ENCODE assay signal across 17 cellular contexts in genomic region chr17:82316651-82317393, GRCh38. TPM values are rescaled to one million over a fixed set of nuclear protein-coding genes. Genes with fewer than 3 reads are reported as not detected.
DNase-seq lines count a peak whose midpoint lies in the region; ATAC-seq, FAIRE-seq and TF ChIP-seq lines count a peak whose summit lies in the region.
"Had no signal": no experiment of that assay in that cellular context is flagged by ENCODE, and none has a peak within 500 bp of the region (broad histone marks: within the 10 kb centered on the region; RNA-seq: fewer than 3 reads in every experiment).

No MANE protein-coding gene starts in this region.

- POLR2A ChIA-PET in activated CD4-positive, alpha-beta T cell treated with anti-CD3 and anti-CD28 coated beads for 36 hours (lab: Charles Lee) = interaction anchor here (1.2 to 2.7 kb wide), 5 partner anchors 8 to 34 kb away, joined by 4 to 94 read pairs (median 10); no protein-coding TSS in a partner anchor
- POLR2A ChIA-PET in K562 (lab: Yijun Ruan, JAX) = interaction anchor here (0.9 to 1.0 kb wide), 2 partner anchors 21 to 24 kb away, joined by 3 to 5 read pairs; no protein-coding TSS in a partner anchor

- H4K20me1 ChIP-seq in K562 (replicated peaks; ENCODE audit: control insufficient read depth, insufficient read depth, low read length) = no peaks in the 10 kb centered on the region

- peaks cover 41% of the 10 kb centered on the region for H3K36me3 Mint-ChIP-seq in activated CD4-positive, alpha-beta T cell treated with anti-CD3 and anti-CD28 coated beads for 36 hours (ENCODE audit: low read depth)
- peaks cover 34% of the 10 kb centered on the region for H3K36me3 Mint-ChIP-seq in activated CD4-positive, alpha-beta T cell treated with anti-CD3 and anti-CD28 coated beads, Interleukin-2, amount 10 ng/mL, durations not matched to agents 24 days and 14 days (ENCODE audit: low read depth)

- H3K27ac Mint-ChIP-seq in activated CD4-positive, alpha-beta T cell treated with anti-CD3 and anti-CD28 coated beads for 36 hours = peak overlapping the region; percentile 98
- H3K27ac Mint-ChIP-seq in activated CD4-positive, alpha-beta T cell treated with anti-CD3 and anti-CD28 coated beads, Interleukin-2, amount 10 ng/mL, durations not matched to agents 24 days and 14 days = no peak overlapping the region

- peak; percentile 60 for DNase-seq in activated CD4-positive, alpha-beta T cell treated with anti-CD3 and anti-CD28 coated beads for 36 hours
- DNase-seq in activated CD4-positive, alpha-beta T cell treated with anti-CD3 and anti-CD28 coated beads, Interleukin-2, amount 10 ng/mL, durations not matched to agents 24 days and 14 days = no peak
- DNase-seq in Peyer's patch (no peak), K562 (ENCODE audit: extremely low read depth in 1 of 4, low spot score in 3 of 4) (no peak), small intestine (no peak), SK-N-DZ (ENCODE audit: low spot score) (no peak), amniotic stem cell (lab: John Stamatoyannopoulos, UW) (no peak)
- no peak for DNase-seq in stimulated activated CD4-positive, alpha-beta T cell treated with anti-CD3 and anti-CD28 coated beads, Interleukin-4, amount 100 ng/mL, for 24 hours
- DNase-seq: COR-L47, midbrain, NCI-H2107, psoas muscle, WERI-Rb-1 had no signal

- FAIRE-seq in K562 (lab: Jason Lieb, UNC) (no peak), small intestine (lab: Jason Lieb, UNC) (no peak)
- FAIRE-seq: bronchial epithelial cell, H54 had no signal

- H3K9me3 ChIP-seq in Peyer's patch = no peaks in the 10 kb centered on the region
- peaks cover 10% of the 10 kb centered on the region for H3K9me3 ChIP-seq in K562 (replicated peaks; ENCODE audit: control insufficient read depth, insufficient read depth, low read depth, low read length)
- H3K9me3 ChIP-seq in small intestine (ENCODE audit: control insufficient read depth, low read depth) = no peaks in the 10 kb centered on the region
- H3K9me3 ChIP-seq: psoas muscle had no signal

- no peak overlapping the region for H3K4me3 Mint-ChIP-seq in activated CD4-positive, alpha-beta T cell treated with anti-CD3 and anti-CD28 coated beads for 36 hours
- H3K4me3 Mint-ChIP-seq in activated CD4-positive, alpha-beta T cell treated with anti-CD3 and anti-CD28 coated beads, Interleukin-2, amount 10 ng/mL, durations not matched to agents 24 days and 14 days = no peak overlapping the region

- no peak for TF ChIP-seq RAD21 in K562 (CRISPR knock-in tag; conservative IDR thresholded peaks at IDR 0.05 in 1 of 2, IDR thresholded peaks at IDR 0.05 in 1 of 2)

- H3K9ac ChIP-seq in K562 (ENCODE audit: insufficient read depth in 1 of 2, low read depth in 2 of 2, low read length in 2 of 2) = peak overlapping the region in 1 of 2 experiments; percentile 71; a peak in 2 of 4 replicates

- H3K9me3 Mint-ChIP-seq in activated CD4-positive, alpha-beta T cell treated with anti-CD3 and anti-CD28 coated beads for 36 hours (ENCODE audit: low read depth) = no peaks in the 10 kb centered on the region
- no peaks in the 10 kb centered on the region for H3K9me3 Mint-ChIP-seq in activated CD4-positive, alpha-beta T cell treated with anti-CD3 and anti-CD28 coated beads, Interleukin-2, amount 10 ng/mL, durations not matched to agents 24 days and 14 days

- WGBS in K562 (ENCODE audit: insufficient coverage, low coverage, missing lambda C conversion rate) = 66% methylated on average over 23 of the region's 29 CpGs
- 59 to 70% (median 67%) methylated on average over 26 to 29 of the region's 29 CpGs for WGBS in small intestine, 3 donors

- intact Hi-C loops in activated CD4-positive, alpha-beta T cell treated with anti-CD3 and anti-CD28 coated beads for 36 hours (cut with DNase I, micrococcal nuclease) = loop anchor here in 1 of 2 experiments (2.0 kb wide), 1 partner anchor 78 kb away; no protein-coding TSS in a partner anchor
- intact Hi-C loops in activated CD4-positive, alpha-beta T cell treated with anti-CD3 and anti-CD28 coated beads, Interleukin-2, amount 10 ng/mL, durations not matched to agents 24 days and 14 days (cut with micrococcal nuclease) = loop anchor here (1.0 kb wide), 2 partner anchors 20 to 81 kb away; no protein-coding TSS in a partner anchor
- intact Hi-C loops in K562 (cut with micrococcal nuclease) = no loop called here

- peak; percentile 11 for ATAC-seq in activated CD4-positive, alpha-beta T cell treated with anti-CD3 and anti-CD28 coated beads for 36 hours
- ATAC-seq in K562 = no peak

- H3K36me3 ChIP-seq in Peyer's patch = no peaks in the 10 kb centered on the region
- no peaks in the 10 kb centered on the region for H3K36me3 ChIP-seq in K562 (ENCODE audit: control insufficient read depth, insufficient read depth, low read length)
- no peaks in the 10 kb centered on the region for H3K36me3 ChIP-seq in small intestine (ENCODE audit: control insufficient read depth in 2 of 2, insufficient read depth in 2 of 2, low read length in 2 of 2)
- H3K36me3 ChIP-seq: WERI-Rb-1 had no signal

- H3K4me1 Mint-ChIP-seq in activated CD4-positive, alpha-beta T cell treated with anti-CD3 and anti-CD28 coated beads for 36 hours = peaks cover 8% of the 10 kb centered on the region
- H3K4me1 Mint-ChIP-seq in activated CD4-positive, alpha-beta T cell treated with anti-CD3 and anti-CD28 coated beads, Interleukin-2, amount 10 ng/mL, durations not matched to agents 24 days and 14 days = peaks cover 21% of the 10 kb centered on the region

- TF ChIP-seq POLR2A in Peyer's patch (IDR thresholded peaks at IDR 0.05) = no peak
- no peak for TF ChIP-seq POLR2A in K562 (conservative IDR thresholded peaks at IDR 0.05)

- H3K4me1 ChIP-seq in Peyer's patch (peaks cover 0 to 30% (median 15%) of the 10 kb centered on the region in 4 donors), K562 (replicated peaks in 1 of 2; ENCODE audit: control insufficient read depth in 2 of 2, insufficient read depth in 2 of 2, low read length in 2 of 2) (peaks cover 13 to 84% of the 10 kb centered on the region in 2 experiments; a peak in 4 of 5 replicates), small intestine (ENCODE audit: control insufficient read depth in 2 of 2, insufficient read depth in 1 of 2, low read depth in 1 of 2, low read length in 1 of 2) (no peaks in the 10 kb centered on the region)

- no peak overlapping the region for H3K4me2 ChIP-seq in K562 (ENCODE audit: insufficient read depth, low read length)

- in situ Hi-C loops in K562 (cut with MboI) = no loop called here

- H3K27me3 ChIP-seq in Peyer's patch (no peaks in the 10 kb centered on the region), K562 (ENCODE audit: control insufficient read depth in 2 of 2, insufficient read depth in 2 of 2, low read length in 2 of 2) (no peaks in the 10 kb centered on the region), small intestine (ENCODE audit: control insufficient read depth in 2 of 2, insufficient read depth in 2 of 2, low read length in 2 of 2) (no peaks in the 10 kb centered on the region)

- no TSS peak for BruUV-seq in K562 (replicated peaks; lab: Mats Ljungman, UMichigan)

- no peak for TF ChIP-seq EP300 in K562 (IDR thresholded peaks at IDR 0.05; ENCODE audit: low read length)

- H2AFZ ChIP-seq in K562 (ENCODE audit: low read depth, low read length) = peak overlapping the region; percentile 44; the same call in 1 of the 2 replicates

- no peaks in the 10 kb centered on the region for H3K27me3 Mint-ChIP-seq in activated CD4-positive, alpha-beta T cell treated with anti-CD3 and anti-CD28 coated beads for 36 hours
- H3K27me3 Mint-ChIP-seq in activated CD4-positive, alpha-beta T cell treated with anti-CD3 and anti-CD28 coated beads, Interleukin-2, amount 10 ng/mL, durations not matched to agents 24 days and 14 days = no peaks in the 10 kb centered on the region

- no peaks in the 10 kb centered on the region for H3K9me1 ChIP-seq in K562 (ENCODE audit: control insufficient read depth, insufficient read depth, low read length)

- TF ChIP-seq CTCF in Peyer's patch (IDR thresholded peaks at IDR 0.05) = no peak
- no peak for TF ChIP-seq CTCF in K562 (IDR thresholded peaks at IDR 0.05 in 2 of 3, conservative IDR thresholded peaks at IDR 0.05 in 1 of 3; ENCODE audit: insufficient read depth in 2 of 3, low read depth in 1 of 3, low read length in 3 of 3)

- CTCF ChIA-PET in activated CD4-positive, alpha-beta T cell treated with anti-CD3 and anti-CD28 coated beads for 36 hours (lab: Charles Lee) = interaction anchor here (0.7 to 2.1 kb wide), 11 partner anchors 10 to 111 kb away, joined by 3 to 7 read pairs (median 3); no protein-coding TSS in a partner anchor
- CTCF ChIA-PET in K562 (lab: Yijun Ruan, JAX; ENCODE audit: low intra/inter-chr PET ratio) = no interaction called here

- peak overlapping the region; percentile 28 to 46 (median 35) for H3K4me3 ChIP-seq in Peyer's patch
- H3K4me3 ChIP-seq in K562 = no peak overlapping the region
- H3K4me3 ChIP-seq in small intestine (ENCODE audit: low read depth in 1 of 2, low read length in 2 of 2) = peak overlapping the region; percentile 27 to 51

- no peaks in the 10 kb centered on the region for H3K79me2 ChIP-seq in K562 (ENCODE audit: control insufficient read depth, insufficient read depth, low read length)

- H3K27ac ChIP-seq in Peyer's patch (peak overlapping the region; percentile 59 to 75 (median 72)), K562 (ENCODE audit: extremely low read depth, low read depth, low read length) (no peak overlapping the region), small intestine (ENCODE audit: low read depth in 1 of 2, low read length in 1 of 2) (peak overlapping the region; percentile 27 to 66)
- H3K27ac ChIP-seq: 22Rv1, psoas muscle, WERI-Rb-1 had no signal

RNA-seq across cellular contexts. Expression of gene CD7, which starts 0.6 kb away (rescaled TPM):
- total RNA-seq in activated CD4-positive, alpha-beta T cell treated with anti-CD3 and anti-CD28 coated beads for 36 hours = 100 to 1,000 TPM; 614 to 725 TPM
- 413 and 415 TPM in 2 replicates for total RNA-seq in activated CD4-positive, alpha-beta T cell treated with anti-CD3 and anti-CD28 coated beads, Interleukin-2, amount 10 ng/mL, durations not matched to agents 24 days and 14 days
- 10 to 100 TPM in 3 of 4 donors, not detected in 1; 11.6 to 15.4 (median 15.2) TPM for total RNA-seq in Peyer's patch
- total RNA-seq in K562 (2011; cell fraction: chromatin; rRNA removed; ENCODE audit: low replicate concordance) = 0.44 TPM in 1 of 2 replicates, not detected in the other
- total RNA-seq in K562 (2011; cell fraction: nucleolus; rRNA removed) = 0.66 and 0.83 TPM in 2 replicates
- 0.69 TPM in 1 of 2 replicates, not detected in the other for total RNA-seq in K562 (2011; cell fraction: nucleoplasm; rRNA removed)
- total RNA-seq in K562 (2014; rRNA removed) = not detected in 2 replicates
- not detected in 2 replicates for total RNA-seq in K562 (2014; rRNA removed; fragmentation: Illumina TruSeq; extraction: Trizol)
- not detected in 2 replicates for total RNA-seq in K562 (2015; rRNA removed; fragmentation: Illumina TruSeq; extraction: Trizol)
- 0.18 and 0.35 TPM in 2 replicates for total RNA-seq in K562 (2021)
- polyA plus RNA-seq in K562 (2011; rRNA removed) = 0.21 and 0.85 TPM in 2 replicates
- 0.34 and 1.3 TPM in 2 replicates for polyA plus RNA-seq in K562 (2011; cell fraction: cytosol; rRNA removed)
- polyA plus RNA-seq in K562 (2011; cell fraction: nucleus; rRNA removed) = 0.88 and 1.2 TPM in 2 replicates
- 0.16 and 0.19 TPM in 2 replicates for polyA plus RNA-seq in K562 (2012)
- polyA plus RNA-seq in K562 (2014; fragmentation: Illumina TruSeq; extraction: Trizol) = not detected in 2 replicates
- not detected for polyA plus RNA-seq in K562 (2014; fragmentation: Nextera tagmentation; extraction: Ambion mirVana)
- polyA plus RNA-seq in K562 (2014; rRNA removed) = not detected in 2 replicates
- polyA minus RNA-seq in K562 (2011; rRNA and poly(A)+ RNA removed) = not detected in 2 replicates
- polyA minus RNA-seq in K562 (2011; cell fraction: cytosol; rRNA and poly(A)+ RNA removed) = 1.0 TPM in 1 of 2 replicates, not detected in the other
- 0.27 TPM in 1 of 2 replicates, not detected in the other for polyA minus RNA-seq in K562 (2011; cell fraction: nucleus; rRNA and poly(A)+ RNA removed)
- 10 to 100 TPM in 1 of 3 donors, 1 to 10 TPM in 2; 3.4 to 10.8 (median 6.5) TPM for polyA plus RNA-seq in small intestine
- 3.3 and 3.8 TPM in 2 replicates for polyA plus RNA-seq in SK-N-DZ (2014; cell fraction: cytosol; rRNA removed)
- polyA plus RNA-seq in SK-N-DZ (2014; cell fraction: nucleus; rRNA removed) = 0.87 and 1.7 TPM in 2 replicates
- total RNA-seq: bronchial epithelial cell, SK-MEL-5 had no signal

RNA-seq across cellular contexts. Expression of gene SECTM1, which starts 16.7 kb away (rescaled TPM):
- 10 to 100 TPM in 1 of 2 experiments, 1 to 10 TPM in 1; 9.0 to 10.9 TPM for total RNA-seq in activated CD4-positive, alpha-beta T cell treated with anti-CD3 and anti-CD28 coated beads for 36 hours
- total RNA-seq in activated CD4-positive, alpha-beta T cell treated with anti-CD3 and anti-CD28 coated beads, Interleukin-2, amount 10 ng/mL, durations not matched to agents 24 days and 14 days = 4.3 and 4.6 TPM in 2 replicates
- 100 to 1,000 TPM in 2 of 4 donors, 10 to 100 TPM in 2; 10.7 to 258 (median 94.5) TPM for total RNA-seq in Peyer's patch
- total RNA-seq in K562 (2011; cell fraction: chromatin; rRNA removed; ENCODE audit: low replicate concordance) = 0.86 TPM in 1 of 2 replicates, not detected in the other
- total RNA-seq in K562 (2011; cell fraction: nucleolus; rRNA removed) = 0.53 and 0.83 TPM in 2 replicates
- 0.99 TPM in 1 of 2 replicates, not detected in the other for total RNA-seq in K562 (2011; cell fraction: nucleoplasm; rRNA removed)
- total RNA-seq in K562 (2014; rRNA removed) = 0.18 TPM in 1 of 2 replicates, not detected in the other
- total RNA-seq in K562 (2014; rRNA removed; fragmentation: Illumina TruSeq; extraction: Trizol) = not detected in 2 replicates
- total RNA-seq in K562 (2015; rRNA removed; fragmentation: Illumina TruSeq; extraction: Trizol) = not detected in 2 replicates
- 0.11 TPM in 1 of 2 replicates, not detected in the other for total RNA-seq in K562 (2021)
- polyA plus RNA-seq in K562 (2011; rRNA removed) = 0.19 and 0.46 TPM in 2 replicates
- polyA plus RNA-seq in K562 (2011; cell fraction: cytosol; rRNA removed) = 0.35 and 1.1 TPM in 2 replicates
- polyA plus RNA-seq in K562 (2011; cell fraction: nucleus; rRNA removed) = 0.31 and 0.47 TPM in 2 replicates
- 0.36 and 0.57 TPM in 2 replicates for polyA plus RNA-seq in K562 (2012)
- 0.15 TPM in 1 of 2 replicates, not detected in the other for polyA plus RNA-seq in K562 (2014; fragmentation: Illumina TruSeq; extraction: Trizol)
- not detected for polyA plus RNA-seq in K562 (2014; fragmentation: Nextera tagmentation; extraction: Ambion mirVana)
- polyA plus RNA-seq in K562 (2014; rRNA removed) = not detected in 2 replicates
- polyA minus RNA-seq in K562 (2011; rRNA and poly(A)+ RNA removed) = 0.18 and 0.33 TPM in 2 replicates
- polyA minus RNA-seq in K562 (2011; cell fraction: cytosol; rRNA and poly(A)+ RNA removed) = not detected in 2 replicates
- 0.94 TPM in 1 of 2 replicates, not detected in the other for polyA minus RNA-seq in K562 (2011; cell fraction: nucleus; rRNA and poly(A)+ RNA removed)
- polyA plus RNA-seq in small intestine = 10 to 100 TPM; 14.0 to 81.9 (median 38.2) TPM
- polyA plus RNA-seq in SK-N-DZ (2014; cell fraction: cytosol; rRNA removed) = 2.1 and 3.1 TPM in 2 replicates
- 0.11 and 2.3 TPM in 2 replicates for polyA plus RNA-seq in SK-N-DZ (2014; cell fraction: nucleus; rRNA removed)

RNA-seq across cellular contexts. Expression of gene TEX19, which starts 42.2 kb away (rescaled TPM):
- total RNA-seq in activated CD4-positive, alpha-beta T cell treated with anti-CD3 and anti-CD28 coated beads for 36 hours = not detected
- total RNA-seq in activated CD4-positive, alpha-beta T cell treated with anti-CD3 and anti-CD28 coated beads, Interleukin-2, amount 10 ng/mL, durations not matched to agents 24 days and 14 days = 0.09 TPM in 2 replicates
- not detected for total RNA-seq in Peyer's patch
- total RNA-seq in K562 (2011; cell fraction: chromatin; rRNA removed; ENCODE audit: low replicate concordance) = 1.0 and 1.2 TPM in 2 replicates
- total RNA-seq in K562 (2011; cell fraction: nucleolus; rRNA removed) = 1.2 TPM in 2 replicates
- total RNA-seq in K562 (2011; cell fraction: nucleoplasm; rRNA removed) = 1.0 and 1.8 TPM in 2 replicates
- 1.6 and 2.4 TPM in 2 replicates for total RNA-seq in K562 (2014; rRNA removed)
- total RNA-seq in K562 (2014; rRNA removed; fragmentation: Illumina TruSeq; extraction: Trizol) = 0.93 and 1.4 TPM in 2 replicates
- 1.6 and 2.0 TPM in 2 replicates for total RNA-seq in K562 (2015; rRNA removed; fragmentation: Illumina TruSeq; extraction: Trizol)
- 1.4 and 2.1 TPM in 2 replicates for total RNA-seq in K562 (2021)
- 3.6 and 4.9 TPM in 2 replicates for polyA plus RNA-seq in K562 (2011; rRNA removed)
- polyA plus RNA-seq in K562 (2011; cell fraction: cytosol; rRNA removed) = 4.1 and 5.7 TPM in 2 replicates
- polyA plus RNA-seq in K562 (2011; cell fraction: nucleus; rRNA removed) = 1.2 and 1.9 TPM in 2 replicates
- 2.0 and 5.3 TPM in 2 replicates for polyA plus RNA-seq in K562 (2012)
- polyA plus RNA-seq in K562 (2014; fragmentation: Illumina TruSeq; extraction: Trizol) = 1.9 and 2.3 TPM in 2 replicates
- polyA plus RNA-seq in K562 (2014; fragmentation: Nextera tagmentation; extraction: Ambion mirVana) = under 1 TPM; 0.10 to 0.57 TPM
- polyA plus RNA-seq in K562 (2014; rRNA removed) = 1.9 and 2.2 TPM in 2 replicates
- 2.4 and 2.7 TPM in 2 replicates for polyA minus RNA-seq in K562 (2011; rRNA and poly(A)+ RNA removed)
- polyA minus RNA-seq in K562 (2011; cell fraction: cytosol; rRNA and poly(A)+ RNA removed) = 0.91 and 1.5 TPM in 2 replicates
- polyA minus RNA-seq in K562 (2011; cell fraction: nucleus; rRNA and poly(A)+ RNA removed) = 0.13 and 0.56 TPM in 2 replicates
- under 1 TPM in 1 of 3 donors, not detected in 2; 0.07 TPM for polyA plus RNA-seq in small intestine
- polyA plus RNA-seq in SK-N-DZ (2014; cell fraction: cytosol; rRNA removed) = 3.5 and 5.1 TPM in 2 replicates
- polyA plus RNA-seq in SK-N-DZ (2014; cell fraction: nucleus; rRNA removed) = 1.1 and 1.4 TPM in 2 replicates
- total RNA-seq: bronchial epithelial cell had no signal

RNA-seq across cellular contexts. Expression of gene CSNK1D, which starts 43.3 kb away (rescaled TPM):
- total RNA-seq in activated CD4-positive, alpha-beta T cell treated with anti-CD3 and anti-CD28 coated beads for 36 hours = 100 to 1,000 TPM; 118 to 182 TPM
- 137 and 146 TPM in 2 replicates for total RNA-seq in activated CD4-positive, alpha-beta T cell treated with anti-CD3 and anti-CD28 coated beads, Interleukin-2, amount 10 ng/mL, durations not matched to agents 24 days and 14 days
- total RNA-seq in Peyer's patch (100 to 1,000 TPM; 148 to 232 (median 215) TPM), K562 (2014; rRNA removed) (26.1 and 39.0 TPM in 2 replicates), K562 (2014; rRNA removed; fragmentation: Illumina TruSeq; extraction: Trizol) (35.9 and 41.3 TPM in 2 replicates), K562 (2015; rRNA removed; fragmentation: Illumina TruSeq; extraction: Trizol) (35.7 and 36.6 TPM in 2 replicates), K562 (2021) (95.3 and 114 TPM in 2 replicates)
- total RNA-seq in K562 (2011; cell fraction: chromatin; rRNA removed; ENCODE audit: low replicate concordance) = 268 and 441 TPM in 2 replicates
- 196 and 213 TPM in 2 replicates for total RNA-seq in K562 (2011; cell fraction: nucleolus; rRNA removed)
- total RNA-seq in K562 (2011; cell fraction: nucleoplasm; rRNA removed) = 179 and 187 TPM in 2 replicates
- polyA plus RNA-seq in K562 (2011; rRNA removed) (82.8 and 96.8 TPM in 2 replicates), K562 (2014; fragmentation: Illumina TruSeq; extraction: Trizol) (123 and 133 TPM in 2 replicates), K562 (2014; fragmentation: Nextera tagmentation; extraction: Ambion mirVana) (1 to 10 TPM; 6.5 to 7.4 TPM), K562 (2014; rRNA removed) (81.0 and 90.3 TPM in 2 replicates), small intestine (100 to 1,000 TPM; 111 to 148 (median 146) TPM)
- polyA plus RNA-seq in K562 (2011; cell fraction: cytosol; rRNA removed) = 51.5 and 60.4 TPM in 2 replicates
- 306 and 488 TPM in 2 replicates for polyA plus RNA-seq in K562 (2011; cell fraction: nucleus; rRNA removed)
- polyA plus RNA-seq in K562 (2012) = 102 and 106 TPM in 2 replicates
- 56.2 and 74.7 TPM in 2 replicates for polyA minus RNA-seq in K562 (2011; rRNA and poly(A)+ RNA removed)
- 45.7 and 51.3 TPM in 2 replicates for polyA minus RNA-seq in K562 (2011; cell fraction: cytosol; rRNA and poly(A)+ RNA removed)
- polyA minus RNA-seq in K562 (2011; cell fraction: nucleus; rRNA and poly(A)+ RNA removed) = 71.1 and 74.9 TPM in 2 replicates
- polyA plus RNA-seq in SK-N-DZ (2014; cell fraction: cytosol; rRNA removed) = 25.1 and 31.2 TPM in 2 replicates
- 49.5 and 120 TPM in 2 replicates for polyA plus RNA-seq in SK-N-DZ (2014; cell fraction: nucleus; rRNA removed)

RNA-seq across cellular contexts. Expression of gene UTS2R, which starts 54.7 kb away (rescaled TPM):
- total RNA-seq in activated CD4-positive, alpha-beta T cell treated with anti-CD3 and anti-CD28 coated beads for 36 hours = not detected
- total RNA-seq in activated CD4-positive, alpha-beta T cell treated with anti-CD3 and anti-CD28 coated beads, Interleukin-2, amount 10 ng/mL, durations not matched to agents 24 days and 14 days = 0.14 TPM in 1 of 2 replicates, not detected in the other
- total RNA-seq in Peyer's patch = not detected
- not detected in 2 replicates for total RNA-seq in K562 (2011; cell fraction: chromatin; rRNA removed; ENCODE audit: low replicate concordance)
- not detected in 2 replicates for total RNA-seq in K562 (2011; cell fraction: nucleolus; rRNA removed)
- not detected in 2 replicates for total RNA-seq in K562 (2011; cell fraction: nucleoplasm; rRNA removed)
- not detected in 2 replicates for total RNA-seq in K562 (2014; rRNA removed)
- total RNA-seq in K562 (2014; rRNA removed; fragmentation: Illumina TruSeq; extraction: Trizol) = not detected in 2 replicates
- not detected in 2 replicates for total RNA-seq in K562 (2015; rRNA removed; fragmentation: Illumina TruSeq; extraction: Trizol)
- total RNA-seq in K562 (2021) = 0.22 TPM in 1 of 2 replicates, not detected in the other
- not detected in 2 replicates for polyA plus RNA-seq in K562 (2011; rRNA removed)
- polyA plus RNA-seq in K562 (2011; cell fraction: cytosol; rRNA removed) = not detected in 2 replicates
- 0.27 TPM in 1 of 2 replicates, not detected in the other for polyA plus RNA-seq in K562 (2011; cell fraction: nucleus; rRNA removed)
- polyA plus RNA-seq in K562 (2012) = not detected in 2 replicates
- polyA plus RNA-seq in K562 (2014; fragmentation: Illumina TruSeq; extraction: Trizol) = not detected in 2 replicates
- not detected for polyA plus RNA-seq in K562 (2014; fragmentation: Nextera tagmentation; extraction: Ambion mirVana)
- not detected in 2 replicates for polyA plus RNA-seq in K562 (2014; rRNA removed)
- polyA minus RNA-seq in K562 (2011; rRNA and poly(A)+ RNA removed) = not detected in 2 replicates
- polyA minus RNA-seq in K562 (2011; cell fraction: cytosol; rRNA and poly(A)+ RNA removed) = not detected in 2 replicates
- polyA minus RNA-seq in K562 (2011; cell fraction: nucleus; rRNA and poly(A)+ RNA removed) = not detected in 2 replicates
- polyA plus RNA-seq in small intestine = not detected
- 4.3 and 4.8 TPM in 2 replicates for polyA plus RNA-seq in SK-N-DZ (2014; cell fraction: cytosol; rRNA removed)
- 1.1 and 3.5 TPM in 2 replicates for polyA plus RNA-seq in SK-N-DZ (2014; cell fraction: nucleus; rRNA removed)
- total RNA-seq: bronchial epithelial cell, SK-MEL-5 had no signal

Comparison
In these comparisons a context has a peak if more than half of its experiments do, and no peak if none do; other contexts are left out.
1. RNA of gene CD7, which starts 0.6 kb away (total RNA-seq): 614 to 725 TPM in activated CD4-positive, alpha-beta T cell treated with anti-CD3 and anti-CD28 coated beads for 36 hours and 413 to 415 TPM in activated CD4-positive, alpha-beta T cell treated with anti-CD3 and anti-CD28 coated beads, Interleukin-2, amount 10 ng/mL, durations not matched to agents 24 days and 14 days; 11.6 to 15.4 TPM in Peyer's patch and 0.18 to 0.83 TPM in K562; every median in the first group is over 10 times any median in the second.